13 cellular contexts compared by ENCODE assay signal in the genomic region with DNA sequence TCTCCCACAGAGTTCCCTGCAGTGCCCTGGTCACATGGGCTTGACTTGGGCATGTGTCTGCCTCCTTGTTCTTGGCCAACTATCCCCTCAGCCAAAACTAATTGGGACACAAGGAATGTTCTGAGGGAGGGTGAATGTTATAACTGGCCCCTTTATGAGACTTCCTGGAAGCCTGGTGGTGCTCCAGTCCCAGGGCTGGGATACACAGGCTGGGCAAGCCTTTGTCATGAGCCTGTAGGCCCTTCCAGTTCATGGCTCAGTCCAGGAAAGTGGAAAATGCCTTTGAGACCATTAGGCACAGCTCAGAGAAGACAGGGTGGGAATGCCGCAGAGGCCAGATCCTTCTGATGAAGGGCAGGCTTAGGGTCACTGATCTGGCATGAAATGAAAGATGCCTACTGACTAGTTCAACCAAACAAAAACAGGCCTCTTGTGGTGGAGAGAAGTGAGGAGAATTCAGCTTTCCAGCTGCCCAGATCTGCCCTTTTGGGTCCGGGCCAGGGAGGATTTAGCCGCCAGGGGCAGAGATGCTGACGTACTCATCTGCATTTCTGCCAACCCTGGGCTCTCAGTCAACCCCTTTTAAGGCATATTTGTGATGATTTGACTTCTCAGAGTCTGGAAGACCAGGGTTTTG.
A peak's percentile ranks its signal among the peaks of the same experiment; 100 is the strongest.
DNase-seq lines count a peak whose midpoint lies in the region; ATAC-seq and TF ChIP-seq lines count a peak whose summit lies in the region.
"Had no signal": no experiment of that assay in that cellular context is flagged by ENCODE, and none has a peak within 500 bp of the region (broad histone marks: within the 10 kb centered on the region; RNA-seq: fewer than 3 reads in every experiment).

No MANE protein-coding gene starts in this region.

- no peak overlapping the region for H3K9ac ChIP-seq in neural progenitor cell

- H3K4me1 Mint-ChIP-seq in neural progenitor cell = peaks cover 3% of the 10 kb centered on the region

- H3F3A ChIP-seq in neural progenitor cell (ENCODE audit: low read depth) = no peaks in the 10 kb centered on the region

- intact Hi-C loops in Right ventricle myocardium inferior (cut with DNase I) (no loop called here), cardiac septum (cut with DNase I) (no loop called here)

- no peak overlapping the region for H3K4me2 ChIP-seq in neural progenitor cell
- H3K4me2 ChIP-seq: A549 had no signal

- TF ChIP-seq CTCF in fibroblast of pulmonary artery (IDR thresholded peaks at IDR 0.05; ENCODE audit: low read length, missing control alignments) = no peak
- no peak for TF ChIP-seq CTCF in neural progenitor cell (IDR thresholded peaks at IDR 0.05)

- H3K9me3 Mint-ChIP-seq in neural progenitor cell = no peaks in the 10 kb centered on the region

- ATAC-seq in Right ventricle myocardium inferior = peak; percentile 96
- ATAC-seq in HG02870 (IDR thresholded peaks at IDR 0.05; ENCODE audit: unreplicated experiment) = no peak
- ATAC-seq in HG03571 (IDR thresholded peaks at IDR 0.05; ENCODE audit: unreplicated experiment) = no peak
- ATAC-seq: A549 had no signal

- H2AFZ ChIP-seq in neural progenitor cell (replicated peaks) = peak overlapping the region; percentile 68

- H3K4me3 Mint-ChIP-seq in neural progenitor cell = no peak overlapping the region

- H3K36me3 ChIP-seq in neural progenitor cell = no peaks in the 10 kb centered on the region

- no peak overlapping the region for H3K27ac ChIP-seq in neural progenitor cell
- H3K27ac ChIP-seq: A549 had no signal

- no peaks in the 10 kb centered on the region for H3K79me2 ChIP-seq in neural progenitor cell (ENCODE audit: low read depth)

- H3K27ac Mint-ChIP-seq in neural progenitor cell = no peak overlapping the region

- no peaks in the 10 kb centered on the region for H3K27me3 ChIP-seq in neural progenitor cell

- H4K20me1 ChIP-seq in neural progenitor cell (ENCODE audit: low read depth) = no peaks in the 10 kb centered on the region

- peaks cover 4% of the 10 kb centered on the region for H3K27me3 Mint-ChIP-seq in neural progenitor cell (ENCODE audit: insufficient read depth, low read depth)

- no peaks in the 10 kb centered on the region for H3K9me3 ChIP-seq in neural progenitor cell (ENCODE audit: low read depth)
- H3K9me3 ChIP-seq: A549 had no signal

- H3K4me1 ChIP-seq in neural progenitor cell = no peaks in the 10 kb centered on the region
- H3K4me1 ChIP-seq: A549 had no signal

- no peaks in the 10 kb centered on the region for H3K36me3 Mint-ChIP-seq in neural progenitor cell

- DNase-seq in Right ventricle myocardium inferior (ENCODE audit: missing footprints) (peak; percentile 81), cardiac septum (ENCODE audit: low spot score) (no peak), fibroblast of pulmonary artery (ENCODE audit: low read depth) (peak; percentile 3), neural progenitor cell (ENCODE audit: low spot score) (no peak), HuH-7.5 (ENCODE audit: low spot score) (no peak), DMS79 (lab: John Stamatoyannopoulos, UW) (no peak)
- DNase-seq: activated CD4-positive, alpha-beta T cell treated with anti-CD3 and anti-CD28 coated beads for 4 hours; central memory CD4-positive, alpha-beta T cell; HCEC 1CT; KBM-7 had no signal

- H3K4me3 ChIP-seq in fibroblast of pulmonary artery (replicated peaks; ENCODE audit: low read depth, low read length) = no peak overlapping the region
- H3K4me3 ChIP-seq in neural progenitor cell = no peak overlapping the region
- H3K4me3 ChIP-seq: A549 had no signal

Comparison
In these comparisons a context has a peak if more than half of its experiments do, and no peak if none do; other contexts are left out.
1. DNase-seq: peak in Right ventricle myocardium inferior (single experiment) and fibroblast of pulmonary artery (single experiment); none in cardiac septum (single experiment), neural progenitor cell (single experiment), HuH-7.5 (single experiment) and DMS79 (single experiment).